1 cellular context compared by ENCODE assay signal in the genomic region with DNA sequence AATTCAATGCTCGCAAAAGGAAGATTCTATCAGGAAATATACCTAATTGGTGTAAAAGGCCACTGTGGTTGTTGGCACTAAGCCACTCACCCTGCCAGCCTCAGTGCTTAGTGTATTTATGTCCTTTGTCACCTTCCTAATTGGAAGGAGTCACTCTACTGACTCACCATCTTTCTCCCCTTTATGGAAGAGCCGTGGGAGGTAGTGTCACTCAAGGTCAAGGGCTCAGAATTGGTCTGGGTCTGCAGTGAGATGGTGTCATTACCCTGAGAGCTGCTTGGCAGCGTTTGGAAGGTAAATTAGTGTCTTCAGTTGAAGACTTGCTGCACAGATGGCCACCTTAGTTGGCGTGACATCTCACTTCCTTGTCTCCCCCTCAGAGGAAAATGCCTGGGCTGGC.
A peak's percentile ranks its signal among the peaks of the same experiment; 100 is the strongest.
TF ChIP-seq lines count a peak whose summit lies in the region.

No MANE protein-coding gene starts in this region.

TF ChIP-seq in K562, 482 proteins besides CTCF, POLR2A, EP300 and RAD21 (continued from another document):
- TF ChIP-seq, protein P1, sequence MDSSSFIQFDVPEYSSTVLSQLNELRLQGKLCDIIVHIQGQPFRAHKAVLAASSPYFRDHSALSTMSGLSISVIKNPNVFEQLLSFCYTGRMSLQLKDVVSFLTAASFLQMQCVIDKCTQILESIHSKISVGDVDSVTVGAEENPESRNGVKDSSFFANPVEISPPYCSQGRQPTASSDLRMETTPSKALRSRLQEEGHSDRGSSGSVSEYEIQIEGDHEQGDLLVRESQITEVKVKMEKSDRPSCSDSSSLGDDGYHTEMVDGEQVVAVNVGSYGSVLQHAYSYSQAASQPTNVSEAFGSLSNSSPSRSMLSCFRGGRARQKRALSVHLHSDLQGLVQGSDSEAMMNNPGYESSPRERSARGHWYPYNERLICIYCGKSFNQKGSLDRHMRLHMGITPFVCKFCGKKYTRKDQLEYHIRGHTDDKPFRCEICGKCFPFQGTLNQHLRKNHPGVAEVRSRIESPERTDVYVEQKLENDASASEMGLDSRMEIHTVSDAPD (CRISPR knock-in tag; IDR thresholded peaks at IDR 0.05): no peak
- TF ChIP-seq BHLHE40 (IDR thresholded peaks at IDR 0.05; ENCODE audit: low read length) (no peak), JUND (IDR thresholded peaks at IDR 0.05; ENCODE audit: borderline replicate concordance, low read depth, low read length) (no peak), JUND (tag; IDR thresholded peaks at IDR 0.05; ENCODE audit: borderline replicate concordance, low read depth, low read length) (0 out of 3 replicates have a peak, but pooled peaks have one; percentile 9), CEBPG (CRISPR knock-in tag; IDR thresholded peaks at IDR 0.05) (no peak), CEBPG (tag; conservative IDR thresholded peaks at IDR 0.05 in 1 of 2, IDR thresholded peaks at IDR 0.05 in 1 of 2) (no peak), CBX1 (IDR thresholded peaks at IDR 0.05; ENCODE audit: low read depth) (no peak), SNRNP70 (optimal IDR thresholded peaks at IDR 0.05; ENCODE audit: low read depth, low read length) (no peak), SMARCE1 (IDR thresholded peaks at IDR 0.05) (0 out of 2 replicates have a peak, but pooled peaks have one; percentile 12), SLC30A9 (CRISPR knock-in tag; IDR thresholded peaks at IDR 0.05) (no peak), FIP1L1 (IDR thresholded peaks at IDR 0.05; ENCODE audit: low read depth, low read length, poor library complexity, severe bottlenecking) (no peak), TAL1 (IDR thresholded peaks at IDR 0.05) (no peak), SMAD1 (IDR thresholded peaks at IDR 0.05; ENCODE audit: low read depth, low read length, partially characterized antibody) (no peak), KDM5B (IDR thresholded peaks at IDR 0.05; ENCODE audit: insufficient replicate concordance, low read depth, low read length) (no peak), MEIS2 (IDR thresholded peaks at IDR 0.05; ENCODE audit: partially characterized antibody) (peak; percentile 44), HMGN3 (IDR thresholded peaks at IDR 0.05; ENCODE audit: borderline replicate concordance, extremely low read depth, insufficient read length, low read depth, low read length) (no peak), BRF1 (IDR thresholded peaks at IDR 0.05; ENCODE audit: borderline replicate concordance, extremely low read depth, insufficient read length) (no peak), RFX1 (IDR thresholded peaks at IDR 0.05) (no peak), ZFP1 (CRISPR knock-in tag; IDR thresholded peaks at IDR 0.05) (no peak), STAT5A (IDR thresholded peaks at IDR 0.05; ENCODE audit: borderline replicate concordance, low read length) (no peak), RBM25 (IDR thresholded peaks at IDR 0.05; ENCODE audit: low read depth, low read length, severe bottlenecking) (no peak), C11orf30 (IDR thresholded peaks at IDR 0.05; ENCODE audit: low read depth) (no peak), TOE1 (IDR thresholded peaks at IDR 0.05; ENCODE audit: borderline replicate concordance) (no peak), TOE1 (CRISPR knock-in tag; IDR thresholded peaks at IDR 0.05; ENCODE audit: borderline replicate concordance, low read depth) (no peak), NFIC (IDR thresholded peaks at IDR 0.05) (peak; percentile 76), ESRRA (IDR thresholded peaks at IDR 0.05; ENCODE audit: borderline replicate concordance, low read depth) (peak; percentile 76), ZNF146 (CRISPR knock-in tag; IDR thresholded peaks at IDR 0.05; ENCODE audit: unreplicated experiment) (no peak), ZNF507 (tag; conservative IDR thresholded peaks at IDR 0.05) (no peak), CBFA2T3 (IDR thresholded peaks at IDR 0.05) (no peak), CXXC5 (CRISPR knock-in tag; IDR thresholded peaks at IDR 0.05) (no peak), SIRT6 (IDR thresholded peaks at IDR 0.05; ENCODE audit: low read depth, low read length) (no peak)
- TF ChIP-seq, protein P2, sequence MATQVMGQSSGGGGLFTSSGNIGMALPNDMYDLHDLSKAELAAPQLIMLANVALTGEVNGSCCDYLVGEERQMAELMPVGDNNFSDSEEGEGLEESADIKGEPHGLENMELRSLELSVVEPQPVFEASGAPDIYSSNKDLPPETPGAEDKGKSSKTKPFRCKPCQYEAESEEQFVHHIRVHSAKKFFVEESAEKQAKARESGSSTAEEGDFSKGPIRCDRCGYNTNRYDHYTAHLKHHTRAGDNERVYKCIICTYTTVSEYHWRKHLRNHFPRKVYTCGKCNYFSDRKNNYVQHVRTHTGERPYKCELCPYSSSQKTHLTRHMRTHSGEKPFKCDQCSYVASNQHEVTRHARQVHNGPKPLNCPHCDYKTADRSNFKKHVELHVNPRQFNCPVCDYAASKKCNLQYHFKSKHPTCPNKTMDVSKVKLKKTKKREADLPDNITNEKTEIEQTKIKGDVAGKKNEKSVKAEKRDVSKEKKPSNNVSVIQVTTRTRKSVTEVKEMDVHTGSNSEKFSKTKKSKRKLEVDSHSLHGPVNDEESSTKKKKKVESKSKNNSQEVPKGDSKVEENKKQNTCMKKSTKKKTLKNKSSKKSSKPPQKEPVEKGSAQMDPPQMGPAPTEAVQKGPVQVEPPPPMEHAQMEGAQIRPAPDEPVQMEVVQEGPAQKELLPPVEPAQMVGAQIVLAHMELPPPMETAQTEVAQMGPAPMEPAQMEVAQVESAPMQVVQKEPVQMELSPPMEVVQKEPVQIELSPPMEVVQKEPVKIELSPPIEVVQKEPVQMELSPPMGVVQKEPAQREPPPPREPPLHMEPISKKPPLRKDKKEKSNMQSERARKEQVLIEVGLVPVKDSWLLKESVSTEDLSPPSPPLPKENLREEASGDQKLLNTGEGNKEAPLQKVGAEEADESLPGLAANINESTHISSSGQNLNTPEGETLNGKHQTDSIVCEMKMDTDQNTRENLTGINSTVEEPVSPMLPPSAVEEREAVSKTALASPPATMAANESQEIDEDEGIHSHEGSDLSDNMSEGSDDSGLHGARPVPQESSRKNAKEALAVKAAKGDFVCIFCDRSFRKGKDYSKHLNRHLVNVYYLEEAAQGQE (CRISPR knock-in tag; IDR thresholded peaks at IDR 0.05; ENCODE audit: low read depth): no peak
- TF ChIP-seq, protein P3, sequence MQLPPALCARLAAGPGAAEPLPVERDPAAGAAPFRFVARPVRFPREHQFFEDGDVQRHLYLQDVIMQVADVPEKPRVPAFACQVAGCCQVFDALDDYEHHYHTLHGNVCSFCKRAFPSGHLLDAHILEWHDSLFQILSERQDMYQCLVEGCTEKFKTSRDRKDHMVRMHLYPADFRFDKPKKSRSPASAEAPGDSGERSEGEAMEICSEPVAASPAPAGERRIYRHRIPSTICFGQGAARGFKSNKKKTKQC (CRISPR knock-in tag; IDR thresholded peaks at IDR 0.05): no peak
- TF ChIP-seq, protein P4, sequence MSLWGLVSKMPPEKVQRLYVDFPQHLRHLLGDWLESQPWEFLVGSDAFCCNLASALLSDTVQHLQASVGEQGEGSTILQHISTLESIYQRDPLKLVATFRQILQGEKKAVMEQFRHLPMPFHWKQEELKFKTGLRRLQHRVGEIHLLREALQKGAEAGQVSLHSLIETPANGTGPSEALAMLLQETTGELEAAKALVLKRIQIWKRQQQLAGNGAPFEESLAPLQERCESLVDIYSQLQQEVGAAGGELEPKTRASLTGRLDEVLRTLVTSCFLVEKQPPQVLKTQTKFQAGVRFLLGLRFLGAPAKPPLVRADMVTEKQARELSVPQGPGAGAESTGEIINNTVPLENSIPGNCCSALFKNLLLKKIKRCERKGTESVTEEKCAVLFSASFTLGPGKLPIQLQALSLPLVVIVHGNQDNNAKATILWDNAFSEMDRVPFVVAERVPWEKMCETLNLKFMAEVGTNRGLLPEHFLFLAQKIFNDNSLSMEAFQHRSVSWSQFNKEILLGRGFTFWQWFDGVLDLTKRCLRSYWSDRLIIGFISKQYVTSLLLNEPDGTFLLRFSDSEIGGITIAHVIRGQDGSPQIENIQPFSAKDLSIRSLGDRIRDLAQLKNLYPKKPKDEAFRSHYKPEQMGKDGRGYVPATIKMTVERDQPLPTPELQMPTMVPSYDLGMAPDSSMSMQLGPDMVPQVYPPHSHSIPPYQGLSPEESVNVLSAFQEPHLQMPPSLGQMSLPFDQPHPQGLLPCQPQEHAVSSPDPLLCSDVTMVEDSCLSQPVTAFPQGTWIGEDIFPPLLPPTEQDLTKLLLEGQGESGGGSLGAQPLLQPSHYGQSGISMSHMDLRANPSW (CRISPR knock-in tag; IDR thresholded peaks at IDR 0.05): no peak
- TF ChIP-seq, protein P5, sequence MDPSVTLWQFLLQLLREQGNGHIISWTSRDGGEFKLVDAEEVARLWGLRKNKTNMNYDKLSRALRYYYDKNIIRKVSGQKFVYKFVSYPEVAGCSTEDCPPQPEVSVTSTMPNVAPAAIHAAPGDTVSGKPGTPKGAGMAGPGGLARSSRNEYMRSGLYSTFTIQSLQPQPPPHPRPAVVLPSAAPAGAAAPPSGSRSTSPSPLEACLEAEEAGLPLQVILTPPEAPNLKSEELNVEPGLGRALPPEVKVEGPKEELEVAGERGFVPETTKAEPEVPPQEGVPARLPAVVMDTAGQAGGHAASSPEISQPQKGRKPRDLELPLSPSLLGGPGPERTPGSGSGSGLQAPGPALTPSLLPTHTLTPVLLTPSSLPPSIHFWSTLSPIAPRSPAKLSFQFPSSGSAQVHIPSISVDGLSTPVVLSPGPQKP (CRISPR knock-in tag; IDR thresholded peaks at IDR 0.05): no peak
- TF ChIP-seq, protein P6, sequence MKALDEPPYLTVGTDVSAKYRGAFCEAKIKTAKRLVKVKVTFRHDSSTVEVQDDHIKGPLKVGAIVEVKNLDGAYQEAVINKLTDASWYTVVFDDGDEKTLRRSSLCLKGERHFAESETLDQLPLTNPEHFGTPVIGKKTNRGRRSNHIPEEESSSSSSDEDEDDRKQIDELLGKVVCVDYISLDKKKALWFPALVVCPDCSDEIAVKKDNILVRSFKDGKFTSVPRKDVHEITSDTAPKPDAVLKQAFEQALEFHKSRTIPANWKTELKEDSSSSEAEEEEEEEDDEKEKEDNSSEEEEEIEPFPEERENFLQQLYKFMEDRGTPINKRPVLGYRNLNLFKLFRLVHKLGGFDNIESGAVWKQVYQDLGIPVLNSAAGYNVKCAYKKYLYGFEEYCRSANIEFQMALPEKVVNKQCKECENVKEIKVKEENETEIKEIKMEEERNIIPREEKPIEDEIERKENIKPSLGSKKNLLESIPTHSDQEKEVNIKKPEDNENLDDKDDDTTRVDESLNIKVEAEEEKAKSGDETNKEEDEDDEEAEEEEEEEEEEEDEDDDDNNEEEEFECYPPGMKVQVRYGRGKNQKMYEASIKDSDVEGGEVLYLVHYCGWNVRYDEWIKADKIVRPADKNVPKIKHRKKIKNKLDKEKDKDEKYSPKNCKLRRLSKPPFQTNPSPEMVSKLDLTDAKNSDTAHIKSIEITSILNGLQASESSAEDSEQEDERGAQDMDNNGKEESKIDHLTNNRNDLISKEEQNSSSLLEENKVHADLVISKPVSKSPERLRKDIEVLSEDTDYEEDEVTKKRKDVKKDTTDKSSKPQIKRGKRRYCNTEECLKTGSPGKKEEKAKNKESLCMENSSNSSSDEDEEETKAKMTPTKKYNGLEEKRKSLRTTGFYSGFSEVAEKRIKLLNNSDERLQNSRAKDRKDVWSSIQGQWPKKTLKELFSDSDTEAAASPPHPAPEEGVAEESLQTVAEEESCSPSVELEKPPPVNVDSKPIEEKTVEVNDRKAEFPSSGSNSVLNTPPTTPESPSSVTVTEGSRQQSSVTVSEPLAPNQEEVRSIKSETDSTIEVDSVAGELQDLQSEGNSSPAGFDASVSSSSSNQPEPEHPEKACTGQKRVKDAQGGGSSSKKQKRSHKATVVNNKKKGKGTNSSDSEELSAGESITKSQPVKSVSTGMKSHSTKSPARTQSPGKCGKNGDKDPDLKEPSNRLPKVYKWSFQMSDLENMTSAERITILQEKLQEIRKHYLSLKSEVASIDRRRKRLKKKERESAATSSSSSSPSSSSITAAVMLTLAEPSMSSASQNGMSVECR (CRISPR knock-in tag; IDR thresholded peaks at IDR 0.05): no peak
- TF ChIP-seq, protein P7, sequence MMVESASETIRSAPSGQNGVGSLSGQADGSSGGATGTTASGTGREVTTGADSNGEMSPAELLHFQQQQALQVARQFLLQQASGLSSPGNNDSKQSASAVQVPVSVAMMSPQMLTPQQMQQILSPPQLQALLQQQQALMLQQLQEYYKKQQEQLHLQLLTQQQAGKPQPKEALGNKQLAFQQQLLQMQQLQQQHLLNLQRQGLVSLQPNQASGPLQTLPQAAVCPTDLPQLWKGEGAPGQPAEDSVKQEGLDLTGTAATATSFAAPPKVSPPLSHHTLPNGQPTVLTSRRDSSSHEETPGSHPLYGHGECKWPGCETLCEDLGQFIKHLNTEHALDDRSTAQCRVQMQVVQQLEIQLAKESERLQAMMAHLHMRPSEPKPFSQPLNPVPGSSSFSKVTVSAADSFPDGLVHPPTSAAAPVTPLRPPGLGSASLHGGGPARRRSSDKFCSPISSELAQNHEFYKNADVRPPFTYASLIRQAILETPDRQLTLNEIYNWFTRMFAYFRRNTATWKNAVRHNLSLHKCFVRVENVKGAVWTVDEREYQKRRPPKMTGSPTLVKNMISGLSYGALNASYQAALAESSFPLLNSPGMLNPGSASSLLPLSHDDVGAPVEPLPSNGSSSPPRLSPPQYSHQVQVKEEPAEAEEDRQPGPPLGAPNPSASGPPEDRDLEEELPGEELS (CRISPR knock-in tag; IDR thresholded peaks at IDR 0.05; ENCODE audit: borderline replicate concordance): no peak
- TF ChIP-seq, protein P8, sequence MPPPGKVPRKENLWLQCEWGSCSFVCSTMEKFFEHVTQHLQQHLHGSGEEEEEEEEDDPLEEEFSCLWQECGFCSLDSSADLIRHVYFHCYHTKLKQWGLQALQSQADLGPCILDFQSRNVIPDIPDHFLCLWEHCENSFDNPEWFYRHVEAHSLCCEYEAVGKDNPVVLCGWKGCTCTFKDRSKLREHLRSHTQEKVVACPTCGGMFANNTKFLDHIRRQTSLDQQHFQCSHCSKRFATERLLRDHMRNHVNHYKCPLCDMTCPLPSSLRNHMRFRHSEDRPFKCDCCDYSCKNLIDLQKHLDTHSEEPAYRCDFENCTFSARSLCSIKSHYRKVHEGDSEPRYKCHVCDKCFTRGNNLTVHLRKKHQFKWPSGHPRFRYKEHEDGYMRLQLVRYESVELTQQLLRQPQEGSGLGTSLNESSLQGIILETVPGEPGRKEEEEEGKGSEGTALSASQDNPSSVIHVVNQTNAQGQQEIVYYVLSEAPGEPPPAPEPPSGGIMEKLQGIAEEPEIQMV (tag; conservative IDR thresholded peaks at IDR 0.05; ENCODE audit: low read depth): no peak
